ENCODE assay signal across 16 cellular contexts in the genomic region with DNA sequence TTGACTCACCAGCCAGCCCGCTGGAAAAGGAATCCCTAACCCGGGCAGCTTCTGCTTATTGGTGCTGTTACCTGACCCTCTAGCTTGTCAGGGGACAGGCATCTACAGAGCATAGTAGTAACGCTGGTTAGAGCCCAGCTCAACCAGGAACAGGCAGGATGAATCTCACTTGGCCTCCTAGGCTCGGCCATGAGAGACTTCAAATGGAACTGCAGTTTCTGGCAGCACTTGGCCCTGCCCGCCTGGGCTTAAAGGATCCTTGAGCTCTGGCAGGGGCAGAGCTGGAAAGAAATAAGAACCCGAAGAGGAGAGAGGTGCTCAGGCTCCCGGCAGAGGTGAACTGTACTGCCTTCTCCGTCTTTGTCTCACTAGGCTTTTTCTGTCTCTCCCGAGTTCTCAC. TPM values are rescaled to one million over a fixed set of nuclear protein-coding genes. Genes with fewer than 3 reads are reported as not detected.
DNase-seq lines count a peak whose midpoint lies in the region; ATAC-seq, FAIRE-seq and TF ChIP-seq lines count a peak whose summit lies in the region.
"Had no signal": no experiment of that assay in that cellular context is flagged by ENCODE, and none has a peak within 500 bp of the region (broad histone marks: within the 10 kb centered on the region; RNA-seq: fewer than 3 reads in every experiment).

No MANE protein-coding gene starts in this region.

- no peak for ATAC-seq in activated B cell treated with CpG ODN at 0.5 μM for 24 hours (ENCODE audit: low read depth)
- no peak for ATAC-seq in naive B cell (ENCODE audit: low read depth in 2 of 2)

- no peaks in the 10 kb centered on the region for H3K9me3 Mint-ChIP-seq in activated B cell treated with CpG ODN at 0.5 μM for 24 hours
- peaks cover 0 to 3% (median 0%) of the 10 kb centered on the region in 7 donors for H3K9me3 Mint-ChIP-seq in naive B cell
- H3K9me3 Mint-ChIP-seq: activated T-helper 2 cell treated with anti-CD3 and anti-CD28 coated beads, Interferon-gamma antibody, Interleukin-2, Interleukin-4, amounts not matched to agents 10 μg/mL and 5 μg/mL and 100 μg/mL, durations not matched to agents 14 hours and 24 hours and 36 hours had no signal

- H3K4me3 Mint-ChIP-seq in activated B cell treated with CpG ODN at 0.5 μM for 24 hours, result peak overlapping the region; percentile 17
- H3K4me3 Mint-ChIP-seq in naive B cell, result peak overlapping the region in 7 of 8 donors; percentile 23 to 88 (median 48)

- POLR2A ChIA-PET in activated B cell treated with CpG ODN at 0.5 μM for 24 hours (lab: Charles Lee) (no interaction called here), HEK293T (lab: Yijun Ruan, JAX) (no interaction called here)

- peaks cover 75% of the 10 kb centered on the region for H3K27me3 Mint-ChIP-seq in activated B cell treated with CpG ODN at 0.5 μM for 24 hours
- peaks cover 60 to 87% (median 77%) of the 10 kb centered on the region in 3 donors for H3K27me3 Mint-ChIP-seq in naive B cell

- FAIRE-seq in H54 (lab: Jason Lieb, UNC), result no peak

- no peak overlapping the region for H3K27ac Mint-ChIP-seq in activated B cell treated with CpG ODN at 0.5 μM for 24 hours
- H3K27ac Mint-ChIP-seq in naive B cell, result peak overlapping the region in 1 of 6 donors; percentile 4
- H3K27ac Mint-ChIP-seq: activated T-helper 2 cell treated with anti-CD3 and anti-CD28 coated beads, Interferon-gamma antibody, Interleukin-2, Interleukin-4, amounts not matched to agents 10 μg/mL and 5 μg/mL and 100 μg/mL, durations not matched to agents 14 hours and 24 hours and 36 hours had no signal

- DNase-seq in NCI-H748 (lab: John Stamatoyannopoulos, UW; ENCODE audit: unreplicated experiment), result peak; percentile 28
- no peak for DNase-seq in NCI-H748 treated with DMSO at 0.1 percent for 48 hours (lab: John Stamatoyannopoulos, UW)
- DNase-seq in H54 (ENCODE audit: insufficient read length, low spot score), result peak; percentile 48
- DNase-seq in activated B cell treated with CpG ODN at 0.5 μM for 24 hours, result no peak
- no peak for DNase-seq in naive B cell
- no peak for DNase-seq in MV-4-11 (lab: John Stamatoyannopoulos, UW)
- DNase-seq in ACHN, result no peak
- DNase-seq in HEK293T (ENCODE audit: extremely low spot score), result no peak
- DNase-seq: effector CD4-positive, alpha-beta T cell; Karpas-422; mesenchymal stem cell; NCI-H2081; NK-92 treated with Interleukin-12 subunit alpha and Interleukin-12 subunit beta, amount 100 ng/mL, for 24 hours; tibial artery had no signal

- H3K36me3 Mint-ChIP-seq in activated B cell treated with CpG ODN at 0.5 μM for 24 hours (ENCODE audit: low read depth), result no peaks in the 10 kb centered on the region
- peaks cover 3 to 4% of the 10 kb centered on the region in 2 donors for H3K36me3 Mint-ChIP-seq in naive B cell

- H3K4me1 Mint-ChIP-seq in activated B cell treated with CpG ODN at 0.5 μM for 24 hours (peaks cover 12% of the 10 kb centered on the region), naive B cell (peaks cover 19 to 28% (median 22%) of the 10 kb centered on the region in 3 donors)

- CTCF ChIA-PET in activated B cell treated with CpG ODN at 0.5 μM for 24 hours (lab: Charles Lee), result no interaction called here
- CTCF ChIA-PET in HEK293T (lab: Yijun Ruan, JAX), result interaction anchor here (0.6 to 0.7 kb wide), 2 partner anchors 12 to 15 kb away, joined by 4 to 5 read pairs; no protein-coding TSS in a partner anchor

- TF ChIP-seq CTCF in activated B cell treated with CpG ODN at 0.5 μM for 24 hours (IDR thresholded peaks at IDR 0.05), result no peak

- intact Hi-C loops in activated B cell treated with CpG ODN at 0.5 μM for 24 hours (cut with micrococcal nuclease), result no loop called here

- no peak for TF ChIP-seq POLR2A in H54 (IDR thresholded peaks at IDR 0.05; ENCODE audit: low read depth, low read length)

- in situ Hi-C loops in ACHN (cut with HindIII; ENCODE audit: low pct_ligation_motif_present, low pct_unique_long_range_greater_than_20kb, low sequenced_read_pairs), result no loop called here

TF ChIP-seq in HEK293T, 16 proteins besides CTCF, POLR2A, EP300 and RAD21:
- TF ChIP-seq SUZ12 (IDR thresholded peaks at IDR 0.05) (no peak), FOXA1 (IDR thresholded peaks at IDR 0.05) (no peak), L3MBTL2 (conservative IDR thresholded peaks at IDR 0.05) (no peak), BHLHE40 (IDR thresholded peaks at IDR 0.05; ENCODE audit: borderline replicate concordance) (no peak), NFRKB (IDR thresholded peaks at IDR 0.05) (no peak), FOXM1 (IDR thresholded peaks at IDR 0.05; ENCODE audit: borderline replicate concordance) (no peak), LEF1 (IDR thresholded peaks at IDR 0.05; ENCODE audit: borderline replicate concordance) (no peak), ZNF384 (IDR thresholded peaks at IDR 0.05) (no peak), HDGF (IDR thresholded peaks at IDR 0.05; ENCODE audit: borderline replicate concordance) (no peak), FOXK2 (IDR thresholded peaks at IDR 0.05) (no peak), TARDBP (IDR thresholded peaks at IDR 0.05) (no peak), PKNOX1 (IDR thresholded peaks at IDR 0.05) (no peak), CTBP1 (IDR thresholded peaks at IDR 0.05; ENCODE audit: borderline replicate concordance) (no peak), SP1 (IDR thresholded peaks at IDR 0.05) (no peak), ARNT (IDR thresholded peaks at IDR 0.05) (no peak), ELF4 (IDR thresholded peaks at IDR 0.05) (no peak)
TF ChIP-seq in HEK293T: peak in this region for 0.

RNA-seq across cellular contexts. Expression of gene LHX5, which starts 2.3 kb away (rescaled TPM):
- total RNA-seq in activated B cell treated with CpG ODN at 0.5 μM for 24 hours, result not detected in 2 replicates
- polyA plus RNA-seq in naive B cell (ENCODE audit: low read depth in 6 of 6), result not detected
- total RNA-seq: A673; activated T-helper 2 cell treated with anti-CD3 and anti-CD28 coated beads, Interferon-gamma antibody, Interleukin-2, Interleukin-4, amounts not matched to agents 10 μg/mL and 5 μg/mL and 100 μg/mL, durations not matched to agents 14 hours and 24 hours and 36 hours had no signal

RNA-seq across cellular contexts. Expression of gene SDSL, which starts 51.8 kb away (rescaled TPM):
- 0.20 and 1.2 TPM in 2 replicates for total RNA-seq in activated B cell treated with CpG ODN at 0.5 μM for 24 hours
- under 1 TPM in 2 of 6 donors, not detected in 4; 0.27 to 0.68 TPM for polyA plus RNA-seq in naive B cell (ENCODE audit: low read depth in 6 of 6)

Comparison
In these comparisons a context has a peak if more than half of its experiments do, and no peak if none do; other contexts are left out.
1. DNase-seq: peak in NCI-H748 (single experiment) and H54 (single experiment); none in NCI-H748 treated with DMSO at 0.1 percent for 48 hours (single experiment), activated B cell treated with CpG ODN at 0.5 μM for 24 hours (single experiment), naive B cell (single experiment), MV-4-11 (single experiment), ACHN (single experiment) and HEK293T (single experiment).